Comparison of ENCODE assay signal across 8 cellular contexts in genomic region chrX:104165894-104166734, GRCh38. TPM values are rescaled to one million over a fixed set of nuclear protein-coding genes. Genes with fewer than 3 reads are reported as not detected.
A peak's percentile ranks its signal among the peaks of the same experiment; 100 is the strongest.
DNase-seq lines count a peak whose midpoint lies in the region; ATAC-seq and TF ChIP-seq lines count a peak whose summit lies in the region.

Gene FAM199X, plus strand, starts transcription at chrX:104166453. Its CDS starts 333 bp downstream, at chrX:104166786.

- peak in 1 of 3 donors; percentile 56 for TF ChIP-seq POLR2A in spleen (IDR thresholded peaks at IDR 0.05)

- H3K36me3 ChIP-seq in spleen, result peaks cover 0 to 5% (median 0%) of the 10 kb centered on the region in 6 donors

- peak within 1 kb of the TSS; percentile 66 to 93 (median 86) for H3K27ac ChIP-seq in spleen

- peak; percentile 56 for DNase-seq in AG09319 (ENCODE audit: extremely low read depth, low read depth)
- peak; percentile 97 for DNase-seq in NCI-H2227 (lab: John Stamatoyannopoulos, UW; ENCODE audit: unreplicated experiment)
- DNase-seq in cardiac fibroblast (ENCODE audit: low read depth in 2 of 2), result peak; percentile 83 to 92
- peak; percentile 70 for DNase-seq in inferior parietal cortex (ENCODE audit: extremely low spot score)
- DNase-seq in spleen, result peak; percentile 97

- H3K4me3 ChIP-seq in WI38 (ENCODE audit: low read depth, low read length), result peak within 1 kb of the TSS; percentile 74
- peak within 1 kb of the TSS; percentile 86 to 90 for H3K4me3 ChIP-seq in cardiac fibroblast (replicated peaks in 1 of 2; ENCODE audit: low read depth in 2 of 2, low read length in 2 of 2)
- peak within 1 kb of the TSS; percentile 57 to 89 (median 64) for H3K4me3 ChIP-seq in spleen

- ATAC-seq in GM18909 (IDR thresholded peaks at IDR 0.05; ENCODE audit: poor library complexity, unreplicated experiment) (peak; percentile 96), HG03159 (IDR thresholded peaks at IDR 0.05; ENCODE audit: unreplicated experiment) (peak; percentile 96)

- H3K27me3 ChIP-seq in spleen (replicated peaks in 1 of 7), result no peaks in the 10 kb centered on the region

- intact Hi-C loops in spleen (cut with DNase I; ENCODE audit: low total_unique reads), result no loop called here

- H3K9me3 ChIP-seq in spleen, result no peaks in the 10 kb centered on the region

- H3K4me1 ChIP-seq in spleen, result peaks cover 4 to 38% (median 17%) of the 10 kb centered on the region in 6 donors

- WGBS in spleen, 5 donors, result 2 to 58% (median 7%) methylated on average over 13 to 69 of the region's 71 CpGs

- TF ChIP-seq CTCF in AG09319 (IDR thresholded peaks at IDR 0.05; ENCODE audit: low read depth, low read length) (peak; percentile 36), WI38 (IDR thresholded peaks at IDR 0.05; ENCODE audit: low read depth, low read length) (0 out of 2 replicates have a peak, but pooled peaks have one; percentile 24), cardiac fibroblast (IDR thresholded peaks at IDR 0.05; ENCODE audit: low read depth, low read length) (peak; percentile 55), spleen (IDR thresholded peaks at IDR 0.05 in 8 of 11, conservative IDR thresholded peaks at IDR 0.05 in 3 of 11) (peak; percentile 52 to 95 (median 88))

RNA-seq across cellular contexts. Expression of gene FAM199X, which starts in this region (rescaled TPM):
- 10 to 100 TPM; 15.3 to 24.6 (median 19.2) TPM for total RNA-seq in spleen
- 1 to 10 TPM; 5.5 to 8.0 (median 5.6) TPM for polyA plus RNA-seq in spleen

Comparison
In these comparisons a context has a peak if more than half of its experiments do, and no peak if none do; other contexts are left out.
1. Peak in every context shown above with its lines: DNase-seq, ATAC-seq, H3K4me3 ChIP-seq and H3K27ac ChIP-seq.
2. CTCF ChIP-seq: peak in every context shown above with its lines; median percentile 88 in spleen; 55 in cardiac fibroblast; 36 in AG09319; 24 in WI38.